In the genomic region with DNA sequence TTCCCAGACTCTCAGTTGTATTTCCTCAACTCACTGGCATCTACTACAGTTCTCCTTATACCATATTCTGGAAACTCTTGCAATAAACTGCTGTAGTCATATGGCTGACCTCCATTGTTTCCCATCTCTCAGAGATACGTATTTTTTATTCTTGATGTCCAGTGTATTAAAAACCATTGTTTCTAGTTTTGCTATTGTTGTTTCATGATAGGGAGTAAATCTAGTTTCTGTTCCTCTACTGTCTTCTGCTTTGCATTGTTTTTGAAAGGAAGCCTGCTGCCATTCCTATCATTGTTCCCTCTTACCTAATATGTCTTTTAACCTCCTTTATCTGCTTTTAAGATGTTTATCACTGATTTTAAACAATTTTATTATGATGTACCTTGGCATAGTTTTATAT, we compare ENCODE assay signal across 16 cellular contexts.
"Had no signal": no experiment of that assay in that cellular context is flagged by ENCODE, and none has a peak within 500 bp of the region (broad histone marks: within the 10 kb centered on the region; RNA-seq: fewer than 3 reads in every experiment).

No MANE protein-coding gene starts in this region.

- H3K27me3 ChIP-seq: adrenal gland, hepatocyte, ovary, stomach, testis had no signal

- H3K4me3 ChIP-seq: adrenal gland, hepatocyte, ovary, psoas muscle, stomach, testis had no signal

- H3K4me3 Mint-ChIP-seq: activated CD4-positive, alpha-beta T cell treated with anti-CD3 and anti-CD28 coated beads, Interleukin-2, amount 10 ng/mL, durations not matched to agents 24 days and 14 days; activated CD8-positive, alpha-beta T cell treated with anti-CD3 and anti-CD28 coated beads for 36 hours; activated naive CD4-positive, alpha-beta T cell treated with anti-CD3 and anti-CD28 coated beads, Interleukin-2, amount 50 U/mL, for 24 hours; activated T-cell treated with anti-CD3 and anti-CD28 coated beads, Interleukin-2, amount 50 U/mL, for 24 hours; naive thymus-derived CD8-positive, alpha-beta T cell had no signal

- H3K9me3 Mint-ChIP-seq: activated naive CD4-positive, alpha-beta T cell treated with anti-CD3 and anti-CD28 coated beads, Interleukin-2, amount 50 U/mL, for 24 hours; activated T-cell treated with anti-CD3 and anti-CD28 coated beads, Interleukin-2, amount 50 U/mL, for 24 hours had no signal

- H3K27ac ChIP-seq: adrenal gland, hepatocyte, ovary, psoas muscle, stomach, testis had no signal

- DNase-seq: activated CD4-positive, alpha-beta T cell treated with anti-CD3 and anti-CD28 coated beads, Interleukin-2, amount 10 ng/mL, durations not matched to agents 24 days and 14 days; activated CD8-positive, alpha-beta T cell treated with anti-CD3 and anti-CD28 coated beads for 36 hours; activated effector memory CD4-positive, alpha-beta T cell treated with anti-CD3 and anti-CD28 coated beads, Interleukin-2, amount 50 U/mL, for 16 hours; activated T-cell treated with anti-CD3 and anti-CD28 coated beads, Interleukin-2, amount 50 U/mL, for 24 hours; adrenal gland; effector CD8-positive, alpha-beta T cell; foreskin fibroblast; mesendoderm; naive thymus-derived CD8-positive, alpha-beta T cell; ovary; psoas muscle; right cardiac atrium; stomach; testis had no signal

- ATAC-seq: activated CD8-positive, alpha-beta T cell treated with anti-CD3 and anti-CD28 coated beads for 36 hours; naive thymus-derived CD8-positive, alpha-beta T cell; psoas muscle; right cardiac atrium had no signal

- H3K79me2 ChIP-seq: hepatocyte had no signal

- H3K36me3 ChIP-seq: adrenal gland, ovary had no signal

- H3K27me3 Mint-ChIP-seq: activated CD4-positive, alpha-beta T cell treated with anti-CD3 and anti-CD28 coated beads, Interleukin-2, amount 10 ng/mL, durations not matched to agents 24 days and 14 days; activated CD8-positive, alpha-beta T cell treated with anti-CD3 and anti-CD28 coated beads for 36 hours; activated naive CD4-positive, alpha-beta T cell treated with anti-CD3 and anti-CD28 coated beads, Interleukin-2, amount 50 U/mL, for 24 hours; activated T-cell treated with anti-CD3 and anti-CD28 coated beads, Interleukin-2, amount 50 U/mL, for 24 hours; naive thymus-derived CD8-positive, alpha-beta T cell had no signal

- H2AFZ ChIP-seq: hepatocyte had no signal

- H3K9me3 ChIP-seq: adrenal gland, ovary, psoas muscle, testis had no signal

- H3K4me1 ChIP-seq: adrenal gland, psoas muscle, stomach, testis had no signal

- H3K27ac Mint-ChIP-seq: activated CD4-positive, alpha-beta T cell treated with anti-CD3 and anti-CD28 coated beads, Interleukin-2, amount 10 ng/mL, durations not matched to agents 24 days and 14 days; activated CD8-positive, alpha-beta T cell treated with anti-CD3 and anti-CD28 coated beads for 36 hours; activated naive CD4-positive, alpha-beta T cell treated with anti-CD3 and anti-CD28 coated beads, Interleukin-2, amount 50 U/mL, for 24 hours; activated T-cell treated with anti-CD3 and anti-CD28 coated beads, Interleukin-2, amount 50 U/mL, for 24 hours; naive thymus-derived CD8-positive, alpha-beta T cell had no signal

- H3K4me2 ChIP-seq: hepatocyte had no signal
